ENCODE assay signal across 20 cellular contexts in the genomic region with DNA sequence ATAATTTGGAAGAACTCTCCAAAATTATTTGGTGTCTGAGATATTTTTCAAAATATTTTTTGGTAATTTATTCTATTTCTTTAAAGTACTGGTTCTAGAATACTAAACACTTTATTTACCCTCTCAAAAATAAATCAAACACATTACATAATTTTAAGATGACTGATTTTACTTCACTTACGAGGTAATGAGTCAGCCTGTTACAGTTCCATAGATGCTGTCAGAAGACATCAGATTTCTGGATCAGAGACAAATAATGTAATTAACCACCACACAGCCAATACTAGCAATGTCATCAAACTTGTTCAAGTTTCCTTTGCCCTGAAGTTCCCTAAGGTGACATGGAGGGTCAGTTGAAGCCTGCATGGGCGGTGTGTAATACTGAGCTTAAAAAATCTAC.
"Had no signal": no experiment of that assay in that cellular context is flagged by ENCODE, and none has a peak within 500 bp of the region (broad histone marks: within the 10 kb centered on the region; RNA-seq: fewer than 3 reads in every experiment).

No MANE protein-coding gene starts in this region.

- H3K9ac ChIP-seq: parathyroid adenoma had no signal

- H3K9me3 ChIP-seq: neutrophil, right lobe of liver, tibial nerve, vagina had no signal

- H2AFZ ChIP-seq: parathyroid adenoma had no signal

- H3K27ac ChIP-seq: cardiac muscle cell, neutrophil, parathyroid adenoma, right lobe of liver, tibial nerve, vagina had no signal

- H3K4me3 ChIP-seq: cardiac muscle cell, lung, right lobe of liver, tibial nerve, vagina had no signal

- H3K36me3 ChIP-seq: cardiac muscle cell, neutrophil, right lobe of liver, tibial nerve, vagina had no signal

- H3K79me2 ChIP-seq: parathyroid adenoma had no signal

- H3K27me3 ChIP-seq: cardiac muscle cell, neutrophil, right lobe of liver, tibial nerve, vagina had no signal

- DNase-seq: activated CD4-positive, alpha-beta T cell treated with anti-CD3 and anti-CD28 coated beads for 36 hours; activated CD4-positive, alpha-beta T cell treated with anti-CD3 and anti-CD28 coated beads, Interleukin-2, amount 50 U/mL, for 48 hours; activated gamma-delta T cell; dermis blood vessel endothelial cell; effector memory CD4-positive, alpha-beta T cell; foreskin fibroblast; glutamatergic neuron; hippocampal formation; kidney; right lobe of liver; small intestine; stimulated activated CD4-positive, alpha-beta T cell treated with anti-CD3 and anti-CD28 coated beads, Interleukin-15, amount 100 ng/mL, for 24 hours; stimulated activated CD4-positive, alpha-beta T cell treated with anti-CD3 and anti-CD28 coated beads, Interleukin-2, amount 100 ng/mL, for 48 hours had no signal

- FAIRE-seq: kidney, small intestine, TTC549 had no signal

- H3K4me1 ChIP-seq: parathyroid adenoma, right lobe of liver, tibial nerve, vagina had no signal
